ENCODE assay signal across 23 cellular contexts in genomic region chr7:35823440-35823839, GRCh38. TPM values are rescaled to one million over a fixed set of nuclear protein-coding genes. Genes with fewer than 3 reads are reported as not detected.
DNase-seq lines count a peak whose midpoint lies in the region; ATAC-seq and TF ChIP-seq lines count a peak whose summit lies in the region.
"Had no signal": no experiment of that assay in that cellular context is flagged by ENCODE, and none has a peak within 500 bp of the region (broad histone marks: within the 10 kb centered on the region; RNA-seq: fewer than 3 reads in every experiment).

No MANE protein-coding gene starts in this region.

- peaks cover 28% of the 10 kb centered on the region for H3K4me1 Mint-ChIP-seq in activated CD4-positive, alpha-beta T cell treated with anti-CD3 and anti-CD28 coated beads, Interleukin-2, amount 10 ng/mL, durations not matched to agents 24 days and 14 days
- H3K4me1 Mint-ChIP-seq in CD8-positive, alpha-beta memory T cell, result peaks cover 45 to 46% (median 46%) of the 10 kb centered on the region in 3 donors
- peaks cover 28% of the 10 kb centered on the region for H3K4me1 Mint-ChIP-seq in activated T-helper 17 cell treated with anti-CD3 and anti-CD28 coated beads, Interleukin-2, amount 50 U/mL, for 72 hours
- peaks cover 12% of the 10 kb centered on the region for H3K4me1 Mint-ChIP-seq in mesothelial cell of epicardium

- H3K27ac Mint-ChIP-seq in activated CD4-positive, alpha-beta T cell treated with anti-CD3 and anti-CD28 coated beads, Interleukin-2, amount 10 ng/mL, durations not matched to agents 24 days and 14 days, result peak overlapping the region; percentile 23
- H3K27ac Mint-ChIP-seq in CD8-positive, alpha-beta memory T cell, result peak overlapping the region in 1 of 8 donors; percentile 64
- no peak overlapping the region for H3K27ac Mint-ChIP-seq in activated T-helper 17 cell treated with anti-CD3 and anti-CD28 coated beads, Interleukin-2, amount 50 U/mL, for 72 hours
- H3K27ac Mint-ChIP-seq in mesothelial cell of epicardium, result peak overlapping the region; percentile 24

- no peaks in the 10 kb centered on the region for H3K36me3 ChIP-seq in CD8-positive, alpha-beta memory T cell (ENCODE audit: insufficient read depth, low read length)
- H3K36me3 ChIP-seq: SJCRH30 had no signal

- no peak for TF ChIP-seq CTCF in mesothelial cell of epicardium (IDR thresholded peaks at IDR 0.05; ENCODE audit: unreplicated experiment)

- H3K27me3 ChIP-seq in CD8-positive, alpha-beta memory T cell (ENCODE audit: insufficient read depth, low read length, poor library complexity, severe bottlenecking), result no peaks in the 10 kb centered on the region
- H3K27me3 ChIP-seq: SJCRH30, spleen had no signal

- ATAC-seq in activated T-helper 17 cell treated with anti-CD3 and anti-CD28 coated beads, Interleukin-2, amount 50 U/mL, for 72 hours (replicated peaks), result peak; percentile 37
- no peak for ATAC-seq in GM18868 (IDR thresholded peaks at IDR 0.05; ENCODE audit: unreplicated experiment)
- no peak for ATAC-seq in GM18870 (IDR thresholded peaks at IDR 0.05; ENCODE audit: unreplicated experiment)
- ATAC-seq in GM21723 (IDR thresholded peaks at IDR 0.05; ENCODE audit: unreplicated experiment), result no peak
- ATAC-seq: PC-3 had no signal

- no peaks in the 10 kb centered on the region for H3K9me3 ChIP-seq in CD8-positive, alpha-beta memory T cell (ENCODE audit: low read length)

- peaks cover 24% of the 10 kb centered on the region for H3K36me3 Mint-ChIP-seq in activated CD4-positive, alpha-beta T cell treated with anti-CD3 and anti-CD28 coated beads, Interleukin-2, amount 10 ng/mL, durations not matched to agents 24 days and 14 days (ENCODE audit: low read depth)
- H3K36me3 Mint-ChIP-seq in CD8-positive, alpha-beta memory T cell, result peaks cover 4 to 32% (median 25%) of the 10 kb centered on the region in 3 donors
- H3K36me3 Mint-ChIP-seq in activated T-helper 17 cell treated with anti-CD3 and anti-CD28 coated beads, Interleukin-2, amount 50 U/mL, for 72 hours (ENCODE audit: low read depth), result peaks cover 22% of the 10 kb centered on the region
- peaks cover 35% of the 10 kb centered on the region for H3K36me3 Mint-ChIP-seq in mesothelial cell of epicardium

- no peak overlapping the region for H3K4me3 Mint-ChIP-seq in activated CD4-positive, alpha-beta T cell treated with anti-CD3 and anti-CD28 coated beads, Interleukin-2, amount 10 ng/mL, durations not matched to agents 24 days and 14 days
- H3K4me3 Mint-ChIP-seq in CD8-positive, alpha-beta memory T cell, result peak overlapping the region in 4 of 7 donors; percentile 1 to 81 (median 4)
- no peak overlapping the region for H3K4me3 Mint-ChIP-seq in activated T-helper 17 cell treated with anti-CD3 and anti-CD28 coated beads, Interleukin-2, amount 50 U/mL, for 72 hours
- H3K4me3 Mint-ChIP-seq in mesothelial cell of epicardium, result no peak overlapping the region

- CTCF ChIA-PET in CD8-positive, alpha-beta memory T cell (lab: Charles Lee), result no interaction called here

- intact Hi-C loops in activated CD4-positive, alpha-beta T cell treated with anti-CD3 and anti-CD28 coated beads, Interleukin-2, amount 10 ng/mL, durations not matched to agents 24 days and 14 days (cut with micrococcal nuclease), result no loop called here

- no peaks in the 10 kb centered on the region for H3K27me3 Mint-ChIP-seq in activated CD4-positive, alpha-beta T cell treated with anti-CD3 and anti-CD28 coated beads, Interleukin-2, amount 10 ng/mL, durations not matched to agents 24 days and 14 days
- no peaks in the 10 kb centered on the region for H3K27me3 Mint-ChIP-seq in CD8-positive, alpha-beta memory T cell
- no peaks in the 10 kb centered on the region for H3K27me3 Mint-ChIP-seq in activated T-helper 17 cell treated with anti-CD3 and anti-CD28 coated beads, Interleukin-2, amount 50 U/mL, for 72 hours
- H3K27me3 Mint-ChIP-seq in mesothelial cell of epicardium (ENCODE audit: low read depth), result no peaks in the 10 kb centered on the region

- POLR2A ChIA-PET in CD8-positive, alpha-beta memory T cell (lab: Charles Lee), result no interaction called here

- no peaks in the 10 kb centered on the region for H3K9me3 Mint-ChIP-seq in activated CD4-positive, alpha-beta T cell treated with anti-CD3 and anti-CD28 coated beads, Interleukin-2, amount 10 ng/mL, durations not matched to agents 24 days and 14 days
- H3K9me3 Mint-ChIP-seq in CD8-positive, alpha-beta memory T cell, result peaks cover 7 to 24% (median 15%) of the 10 kb centered on the region in 5 donors
- H3K9me3 Mint-ChIP-seq in activated T-helper 17 cell treated with anti-CD3 and anti-CD28 coated beads, Interleukin-2, amount 50 U/mL, for 72 hours, result peaks cover 5% of the 10 kb centered on the region
- peaks cover 36% of the 10 kb centered on the region for H3K9me3 Mint-ChIP-seq in mesothelial cell of epicardium

- no peak overlapping the region for H3K27ac ChIP-seq in CD8-positive, alpha-beta memory T cell (ENCODE audit: low read depth, low read length)
- H3K27ac ChIP-seq: SJCRH30, spleen had no signal

- no peak for DNase-seq in activated CD4-positive, alpha-beta T cell treated with anti-CD3 and anti-CD28 coated beads, Interleukin-2, amount 10 ng/mL, durations not matched to agents 24 days and 14 days
- no peak for DNase-seq in activated CD4-positive, alpha-beta T cell treated with anti-CD3 and anti-CD28 coated beads, Interleukin-2, amount 50 U/mL, for 4 hours
- no peak for DNase-seq in CD8-positive, alpha-beta memory T cell
- no peak for DNase-seq in mesothelial cell of epicardium (ENCODE audit: low spot score in 2 of 2, unreplicated experiment in 2 of 2)
- DNase-seq: activated CD4-positive, alpha-beta T cell treated with anti-CD3 and anti-CD28 coated beads for 48 hours; activated CD8-positive, alpha-beta memory T cell treated with anti-CD3 and anti-CD28 coated beads, Interleukin-2, amount 50 U/mL, for 4 hours; anterior cingulate cortex; central memory CD4-positive, alpha-beta T cell; EL; H7; IMR-90; NCI-H1092 treated with DMSO at 0.1 percent for 48 hours; NCI-H2029 treated with DMSO at 0.1 percent for 48 hours; NCI-H446 treated with DMSO at 0.1 percent for 48 hours; PC-3; SJCRH30; spleen; stimulated activated CD4-positive, alpha-beta T cell treated with anti-CD3 and anti-CD28 coated beads, Interleukin-4, amount 100 ng/mL, for 4 hours; T-helper 1 cell had no signal

- H3K4me1 ChIP-seq in CD8-positive, alpha-beta memory T cell (ENCODE audit: insufficient read depth, low read length), result peaks cover 47% of the 10 kb centered on the region
- H3K4me1 ChIP-seq: SJCRH30 had no signal

- H3K4me3 ChIP-seq in CD8-positive, alpha-beta memory T cell (ENCODE audit: low read length), result no peak overlapping the region
- H3K4me3 ChIP-seq: SJCRH30, spleen had no signal

RNA-seq across cellular contexts. Expression of gene SEPTIN7, which starts 22.6 kb away (rescaled TPM):
- 202 and 205 TPM in 2 replicates for total RNA-seq in activated CD4-positive, alpha-beta T cell treated with anti-CD3 and anti-CD28 coated beads, Interleukin-2, amount 10 ng/mL, durations not matched to agents 24 days and 14 days
- total RNA-seq in CD8-positive, alpha-beta memory T cell, result 100 to 1,000 TPM; 270 TPM
- 671 TPM for polyA plus RNA-seq in CD8-positive, alpha-beta memory T cell
- 100 to 1,000 TPM; 220 to 231 TPM for total RNA-seq in activated T-helper 17 cell treated with anti-CD3 and anti-CD28 coated beads, Interleukin-2, amount 50 U/mL, for 72 hours
- total RNA-seq in mesothelial cell of epicardium, result 200 to 203 TPM (median 203 TPM) in 3 replicates

Comparison
In these comparisons a context has a peak if more than half of its experiments do, and no peak if none do; other contexts are left out.
1. H3K4me3 Mint-ChIP-seq: peak in CD8-positive, alpha-beta memory T cell (4 of 7); none in activated CD4-positive, alpha-beta T cell treated with anti-CD3 and anti-CD28 coated beads, Interleukin-2, amount 10 ng/mL, durations not matched to agents 24 days and 14 days (single experiment), activated T-helper 17 cell treated with anti-CD3 and anti-CD28 coated beads, Interleukin-2, amount 50 U/mL, for 72 hours (single experiment) and mesothelial cell of epicardium (single experiment).